8 cellular contexts compared by ENCODE assay signal in the genomic region with DNA sequence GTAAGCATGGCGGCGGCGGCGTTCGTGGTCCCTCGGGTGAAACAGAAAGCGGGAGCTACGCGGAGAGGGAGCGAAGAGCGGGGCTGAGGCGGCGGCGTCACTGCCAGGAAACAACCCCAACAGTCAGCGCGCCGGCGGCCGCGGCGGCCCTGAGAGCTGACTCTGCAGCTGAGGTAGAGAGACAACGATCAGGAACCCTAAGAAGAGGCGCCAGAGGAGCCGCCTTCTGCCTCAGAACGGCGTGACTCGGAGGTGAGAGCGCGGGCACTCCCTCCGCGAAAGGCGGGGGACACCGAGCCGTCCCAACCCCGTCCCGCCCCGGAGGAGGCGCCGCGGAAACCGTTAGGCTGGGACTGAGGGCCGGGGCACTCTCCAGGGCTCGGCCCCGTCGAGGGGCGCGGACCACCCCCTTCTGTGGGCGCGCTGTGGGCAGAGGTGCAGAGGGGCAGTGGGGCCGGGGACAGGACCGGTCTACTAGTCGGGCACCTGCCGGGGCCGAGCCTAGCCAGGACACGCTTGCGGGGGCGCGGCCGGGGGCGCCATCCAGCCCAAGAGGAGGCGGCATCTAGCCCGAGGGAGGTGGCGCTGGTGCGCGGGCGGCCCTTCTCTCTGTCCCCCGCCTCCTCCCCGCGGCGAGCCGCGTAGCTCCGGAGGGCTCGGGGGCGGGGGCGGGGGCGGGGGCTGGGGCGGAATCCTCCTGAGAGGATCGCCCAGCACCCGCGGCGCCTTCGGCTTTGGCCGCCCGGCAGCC. TPM values are rescaled to one million over a fixed set of nuclear protein-coding genes. Genes with fewer than 3 reads are reported as not detected.
A peak's percentile ranks its signal among the peaks of the same experiment; 100 is the strongest.
DNase-seq lines count a peak whose midpoint lies in the region; ATAC-seq and TF ChIP-seq lines count a peak whose summit lies in the region.

No MANE protein-coding gene starts in this region.

- peak overlapping the region; percentile 98 for H3K27ac Mint-ChIP-seq in activated CD4-positive, alpha-beta memory T cell treated with anti-CD3 and anti-CD28 coated beads for 36 hours

- POLR2A ChIA-PET in activated CD4-positive, alpha-beta memory T cell treated with anti-CD3 and anti-CD28 coated beads for 36 hours (lab: Charles Lee) = interaction anchor here (0.7 to 1.8 kb wide), 9 partner anchors 45 to 444 kb away, joined by 3 to 11 read pairs (median 3); a partner anchor contains a TSS

- H3K27me3 ChIP-seq in dorsolateral prefrontal cortex (no peaks in the 10 kb centered on the region), lower lobe of right lung (ENCODE audit: low read depth) (no peaks in the 10 kb centered on the region)

- peaks cover 15% of the 10 kb centered on the region for H3K9me3 ChIP-seq in lower lobe of right lung

- intact Hi-C loops in activated CD4-positive, alpha-beta memory T cell treated with anti-CD3 and anti-CD28 coated beads for 36 hours (cut with micrococcal nuclease) = loop anchor here (1.0 to 5.0 kb wide), 8 partner anchors 92 to 939 kb away; a partner anchor contains a TSS
- intact Hi-C loops in dorsolateral prefrontal cortex (cut with DNase I) (loop anchor here in 1 of 2 donors (10.0 kb wide), 3 partner anchors 129 to 609 kb away; a partner anchor contains a TSS), lower lobe of right lung (cut with DNase I) (no loop called here)

- H3K9me3 Mint-ChIP-seq in activated CD4-positive, alpha-beta memory T cell treated with anti-CD3 and anti-CD28 coated beads for 36 hours = peaks cover 34% of the 10 kb centered on the region

- H3K4me3 ChIP-seq in dorsolateral prefrontal cortex (peak overlapping the region; percentile 69 to 98 (median 88)), lower lobe of right lung (peak overlapping the region; percentile 87)

- H3K4me1 ChIP-seq in lower lobe of right lung = peaks cover 46% of the 10 kb centered on the region

- H3K36me3 ChIP-seq in lower lobe of right lung = no peaks in the 10 kb centered on the region

- peaks cover 33% of the 10 kb centered on the region for H3K36me3 Mint-ChIP-seq in activated CD4-positive, alpha-beta memory T cell treated with anti-CD3 and anti-CD28 coated beads for 36 hours

- peak overlapping the region; percentile 93 for H3K4me3 Mint-ChIP-seq in activated CD4-positive, alpha-beta memory T cell treated with anti-CD3 and anti-CD28 coated beads for 36 hours

- peak overlapping the region; percentile 78 to 100 (median 97) for H3K27ac ChIP-seq in dorsolateral prefrontal cortex
- H3K27ac ChIP-seq in lower lobe of right lung = peak overlapping the region; percentile 98

- ATAC-seq in GM19351 (IDR thresholded peaks at IDR 0.05; ENCODE audit: unreplicated experiment) (peak; percentile 58), HG03469 (IDR thresholded peaks at IDR 0.05; ENCODE audit: unreplicated experiment) (peak; percentile 31), lower lobe of right lung (peak; percentile 94 to 97)

- TF ChIP-seq CTCF in dorsolateral prefrontal cortex (IDR thresholded peaks at IDR 0.05 in 54 of 56, conservative IDR thresholded peaks at IDR 0.05 in 2 of 56; ENCODE audit: low read depth in 1 of 56, partially characterized antibody in 56 of 56) (peak in 37 of 56 donors; percentile 7 to 61 (median 27)), lower lobe of right lung (IDR thresholded peaks at IDR 0.05) (no peak)

- DNase-seq in CD1c-positive myeloid dendritic cell (ENCODE audit: extremely low spot score) (peak; percentile 93), NCI-H774 (lab: John Stamatoyannopoulos, UW) (peak; percentile 61), dorsolateral prefrontal cortex (peak; percentile 59 to 86 (median 68)), lower lobe of right lung (peak; percentile 91)
- DNase-seq in activated CD4-positive, alpha-beta memory T cell treated with anti-CD3 and anti-CD28 coated beads for 36 hours = peak; percentile 91
- peak; percentile 49 to 78 (median 69) for DNase-seq in stimulated activated CD4-positive, alpha-beta T cell treated with anti-CD3 and anti-CD28 coated beads, TNF-alpha, amount 100 ng/mL, for 1 hour (ENCODE audit: low read depth in 3 of 3, low spot score in 1 of 3)

- H3K4me1 Mint-ChIP-seq in activated CD4-positive, alpha-beta memory T cell treated with anti-CD3 and anti-CD28 coated beads for 36 hours (ENCODE audit: low read depth) = peaks cover 44% of the 10 kb centered on the region

- H3K27me3 Mint-ChIP-seq in activated CD4-positive, alpha-beta memory T cell treated with anti-CD3 and anti-CD28 coated beads for 36 hours = no peaks in the 10 kb centered on the region

- CTCF ChIA-PET in activated CD4-positive, alpha-beta memory T cell treated with anti-CD3 and anti-CD28 coated beads for 36 hours (lab: Charles Lee) = interaction anchor here (0.7 kb wide), 1 partner anchor 271 kb away, joined by 3 read pairs; no protein-coding TSS in a partner anchor

RNA-seq across cellular contexts. Expression of a gene that starts 0.4 kb away (rescaled TPM):
- total RNA-seq in activated CD4-positive, alpha-beta memory T cell treated with anti-CD3 and anti-CD28 coated beads for 36 hours = 10 to 100 TPM; 21.1 to 21.6 TPM
- 10 to 100 TPM; 37.4 to 60.1 (median 50.2) TPM for total RNA-seq in dorsolateral prefrontal cortex
- 61.4 TPM for total RNA-seq in lower lobe of right lung

Comparison
In these comparisons a context has a peak if more than half of its experiments do, and no peak if none do; other contexts are left out.
1. Peak in every context shown above with its lines: DNase-seq, ATAC-seq, H3K4me3 ChIP-seq and H3K27ac ChIP-seq.
2. ATAC-seq: peak in every context shown above with its lines; median percentile 96 in lower lobe of right lung; 58 in GM19351; 31 in HG03469.